8 cellular contexts compared by ENCODE assay signal in genomic region chrX:17689971-17690409, GRCh38. TPM values are rescaled to one million over a fixed set of nuclear protein-coding genes. Genes with fewer than 3 reads are reported as not detected.
DNase-seq lines count a peak whose midpoint lies in the region; ATAC-seq and TF ChIP-seq lines count a peak whose summit lies in the region.

No MANE protein-coding gene starts in this region.

- H3K9me3 Mint-ChIP-seq in stimulated activated naive B cell treated with anti-CD40 and anti-IgM and Interleukin-4, amounts not matched to agents 10 μg/mL and 1 μg/mL and 100 μg/mL, for 72 hours, result no peaks in the 10 kb centered on the region

- 0 out of 2 replicates have a peak, but pooled peaks cover 4% of the 10 kb centered on the region for H3K4me1 ChIP-seq in SJSA1 (replicated peaks)

- H3K27me3 ChIP-seq in SJSA1 (replicated peaks), result no peaks in the 10 kb centered on the region

- no peak overlapping the region for H3K4me3 Mint-ChIP-seq in stimulated activated naive B cell treated with anti-CD40 and anti-IgM and Interleukin-4, amounts not matched to agents 10 μg/mL and 1 μg/mL and 100 μg/mL, for 72 hours

- H3K4me1 Mint-ChIP-seq in stimulated activated naive B cell treated with anti-CD40 and anti-IgM and Interleukin-4, amounts not matched to agents 10 μg/mL and 1 μg/mL and 100 μg/mL, for 72 hours, result no peaks in the 10 kb centered on the region

- TF ChIP-seq CTCF in cardiac fibroblast (IDR thresholded peaks at IDR 0.05; ENCODE audit: low read depth, low read length), result peak; percentile 45

- H3K27me3 Mint-ChIP-seq in stimulated activated naive B cell treated with anti-CD40 and anti-IgM and Interleukin-4, amounts not matched to agents 10 μg/mL and 1 μg/mL and 100 μg/mL, for 72 hours, result peaks cover 7 to 15% of the 10 kb centered on the region in 2 donors

- no peak overlapping the region for H3K27ac Mint-ChIP-seq in stimulated activated naive B cell treated with anti-CD40 and anti-IgM and Interleukin-4, amounts not matched to agents 10 μg/mL and 1 μg/mL and 100 μg/mL, for 72 hours

- no peak overlapping the region for H3K4me3 ChIP-seq in SJSA1
- H3K4me3 ChIP-seq in cardiac fibroblast (replicated peaks in 1 of 2; ENCODE audit: low read depth in 2 of 2, low read length in 2 of 2), result no peak overlapping the region

- DNase-seq in DMS153 treated with DMSO at 0.1 percent for 48 hours (lab: John Stamatoyannopoulos, UW; ENCODE audit: unreplicated experiment) (peak; percentile 23), NAMALWA (ENCODE audit: low spot score) (peak; percentile 49), SJSA1 (ENCODE audit: low read depth in 1 of 2, low spot score in 2 of 2) (peak; percentile 44 to 46), cardiac fibroblast (ENCODE audit: low read depth in 2 of 2) (peak; percentile 71), kidney tubule cell (ENCODE audit: low spot score) (peak; percentile 69)
- peak; percentile 2 for DNase-seq in stimulated activated naive B cell treated with anti-CD40 and anti-IgM and Interleukin-4, amounts not matched to agents 10 μg/mL and 1 μg/mL and 100 μg/mL, for 72 hours

- ATAC-seq in GM21367 (IDR thresholded peaks at IDR 0.05; ENCODE audit: unreplicated experiment), result peak; percentile 73
- ATAC-seq in stimulated activated naive B cell treated with anti-CD40 and anti-IgM and Interleukin-4, amounts not matched to agents 10 μg/mL and 1 μg/mL and 100 μg/mL, for 72 hours (replicated peaks), result peak; percentile 72 to 80
- ATAC-seq in GM18517 (IDR thresholded peaks at IDR 0.05; ENCODE audit: unreplicated experiment), result no peak

- H3K27ac ChIP-seq in SJSA1, result no peak overlapping the region

- no peaks in the 10 kb centered on the region for H3K36me3 Mint-ChIP-seq in stimulated activated naive B cell treated with anti-CD40 and anti-IgM and Interleukin-4, amounts not matched to agents 10 μg/mL and 1 μg/mL and 100 μg/mL, for 72 hours

- no peaks in the 10 kb centered on the region for H3K9me3 ChIP-seq in SJSA1 (replicated peaks)

- H3K36me3 ChIP-seq in SJSA1, result no peaks in the 10 kb centered on the region

RNA-seq across cellular contexts. Expression of gene SCML1, which starts 47.3 kb away (rescaled TPM):
- 20.7 and 30.5 TPM in 2 replicates for total RNA-seq in SJSA1 (2014; rRNA removed; shearing (Covaris generic))

Comparison
In these comparisons a context has a peak if more than half of its experiments do, and no peak if none do; other contexts are left out.
1. DNase-seq: peak in every context shown above with its lines; median percentile 71 in cardiac fibroblast; 69 in kidney tubule cell; 49 in NAMALWA; 45 in SJSA1; 23 in DMS153 treated with DMSO at 0.1 percent for 48 hours; 2 in stimulated activated naive B cell treated with anti-CD40 and anti-IgM and Interleukin-4, amounts not matched to agents 10 μg/mL and 1 μg/mL and 100 μg/mL, for 72 hours.